In genomic region chr17:43671755-43672502, GRCh38 we compare ENCODE assay signal across 3 cellular contexts.
TF ChIP-seq lines count a peak whose summit lies in the region.

No MANE protein-coding gene starts in this region.

TF ChIP-seq in Ishikawa, 13 proteins besides CTCF, POLR2A, EP300 and RAD21:
- TF ChIP-seq TCF12 (IDR thresholded peaks at IDR 0.05; ENCODE audit: low read depth) = 0 out of 2 replicates have a peak, but pooled peaks have one; percentile 26
- no peak for TF ChIP-seq TEAD4 (IDR thresholded peaks at IDR 0.05)

TF ChIP-seq in GM12878, 131 proteins besides CTCF, POLR2A, EP300 and RAD21:
- TF ChIP-seq ZBTB11 (CRISPR knock-in tag; IDR thresholded peaks at IDR 0.05) = no peak
- TF ChIP-seq BCL11A (IDR thresholded peaks at IDR 0.05; ENCODE audit: low read depth, low read length) = no peak
- peak; percentile 41 for TF ChIP-seq MEF2B (IDR thresholded peaks at IDR 0.05; ENCODE audit: partially characterized antibody, poor library complexity, severe bottlenecking)

TF ChIP-seq in neural cell, 6 proteins besides CTCF, POLR2A, EP300 and RAD21:
- TF ChIP-seq MXI1 (conservative IDR thresholded peaks at IDR 0.05; ENCODE audit: poor library complexity, severe bottlenecking) (no peak), SMC3 (conservative IDR thresholded peaks at IDR 0.05; ENCODE audit: poor library complexity) (no peak), REST (IDR thresholded peaks at IDR 0.05; ENCODE audit: borderline replicate concordance) (no peak), POLR2AphosphoS5 (IDR thresholded peaks at IDR 0.05) (no peak), EZH2 (IDR thresholded peaks at IDR 0.05; ENCODE audit: borderline replicate concordance, insufficient read depth, low read length, poor library complexity, severe bottlenecking) (no peak), TAF1 (IDR thresholded peaks at IDR 0.05; ENCODE audit: low read depth) (no peak)
